In the genomic region with DNA sequence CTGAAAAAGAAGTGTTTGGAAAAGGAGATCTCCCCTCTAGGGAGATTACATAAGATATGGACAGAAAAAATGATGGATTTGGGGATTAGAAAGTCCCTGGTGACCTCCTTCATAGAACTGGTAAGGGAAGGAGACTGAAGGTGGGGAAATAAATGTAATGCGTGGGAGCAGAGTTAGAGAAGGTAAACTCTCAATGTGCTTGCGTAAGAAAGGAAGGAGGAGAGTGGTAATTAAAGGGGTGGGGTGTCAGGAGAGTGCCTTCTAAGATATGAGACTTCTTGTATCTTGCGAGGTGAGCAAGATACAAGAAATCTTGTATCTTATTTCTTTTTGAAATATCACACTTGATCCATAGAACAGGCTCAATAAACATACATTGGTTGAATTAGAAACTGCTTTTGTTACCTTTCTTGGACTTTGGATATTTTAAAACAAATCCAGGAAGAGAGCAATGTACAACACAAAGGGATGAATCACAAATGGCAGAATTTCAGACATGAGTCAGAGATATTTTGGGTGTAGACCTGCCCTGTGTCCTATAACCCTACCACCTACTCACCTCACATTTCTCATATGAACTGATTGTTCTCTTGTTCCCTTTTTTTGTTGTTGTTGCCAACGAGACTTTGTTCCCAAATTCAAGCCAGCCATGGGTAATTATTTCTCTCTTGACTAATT, we compare ENCODE assay signal across 23 cellular contexts.
DNase-seq lines count a peak whose midpoint lies in the region; ATAC-seq, FAIRE-seq and TF ChIP-seq lines count a peak whose summit lies in the region.
"Had no signal": no experiment of that assay in that cellular context is flagged by ENCODE, and none has a peak within 500 bp of the region (broad histone marks: within the 10 kb centered on the region; RNA-seq: fewer than 3 reads in every experiment).

No MANE protein-coding gene starts in this region.

- ATAC-seq in A549 (peak in 1 of 2 experiments; percentile 71; a peak in 1 of 6 replicates), GM18502 (IDR thresholded peaks at IDR 0.05; ENCODE audit: poor library complexity, unreplicated experiment) (no peak), HG02642 (IDR thresholded peaks at IDR 0.05; ENCODE audit: poor library complexity, unreplicated experiment) (no peak), HG02763 (IDR thresholded peaks at IDR 0.05; ENCODE audit: unreplicated experiment) (no peak)
- ATAC-seq: CD8-positive, alpha-beta T cell; naive thymus-derived CD4-positive, alpha-beta T cell; stimulated activated naive B cell treated with anti-CD40 and anti-IgM and Interleukin-4, amounts not matched to agents 10 μg/mL and 1 μg/mL and 100 μg/mL, for 72 hours; T-helper 17 cell had no signal

- FAIRE-seq in A549 (lab: Jason Lieb, UNC) = no peak
- FAIRE-seq: A204.1, endometrium had no signal

- H3K4me2 ChIP-seq in A549 = peak overlapping the region; percentile 29

- no peak for TF ChIP-seq RAD21 in A549 (conservative IDR thresholded peaks at IDR 0.05 in 1 of 2, IDR thresholded peaks at IDR 0.05 in 1 of 2)

- H3K9me3 ChIP-seq in A549 = no peaks in the 10 kb centered on the region
- H3K9me3 ChIP-seq: lower lobe of right lung had no signal

- POLR2A ChIA-PET in A549 (lab: Yijun Ruan, JAX) = no interaction called here

- H3K27ac ChIP-seq in A549 = peak overlapping the region in 1 of 2 experiments; percentile 38; a peak in 1 of 6 replicates
- H3K27ac ChIP-seq: lower lobe of right lung, tibial nerve, WERI-Rb-1 had no signal

- TF ChIP-seq CTCF in A549 (IDR thresholded peaks at IDR 0.05) = no peak
- no peak for TF ChIP-seq CTCF in choroid plexus epithelial cell (conservative IDR thresholded peaks at IDR 0.05; ENCODE audit: low read depth, low read length)

- TF ChIP-seq EP300 in A549 (IDR thresholded peaks at IDR 0.05) = no peak

- CTCF ChIA-PET in A549 (lab: Yijun Ruan, JAX) = interaction anchor here (2.1 kb wide), 1 partner anchor 425 kb away, joined by 9 read pairs; no protein-coding TSS in a partner anchor

- no peak for TF ChIP-seq POLR2A in A549 (IDR thresholded peaks at IDR 0.05; ENCODE audit: low read length)

- H3K4me1 ChIP-seq in A549 = peaks cover 9% of the 10 kb centered on the region; the same call in 2 of the 3 replicates
- H3K4me1 ChIP-seq: lower lobe of right lung, tibial nerve had no signal

- 18% methylated on average over 4 of the region's 4 CpGs for WGBS in A549 (ENCODE audit: missing lambda C conversion rate)

- H3K4me3 ChIP-seq in A549 (no peak overlapping the region), choroid plexus epithelial cell (ENCODE audit: low read depth, low read length) (no peak overlapping the region)
- H3K4me3 ChIP-seq: lower lobe of right lung, tibial nerve had no signal

- DNase-seq in A549 (ENCODE audit: low read depth in 1 of 2, low spot score in 1 of 2) (peak in 1 of 2 experiments; percentile 2), LoVo (ENCODE audit: low spot score) (peak; percentile 34), choroid plexus epithelial cell (ENCODE audit: low read depth) (peak; percentile 8), lung microvascular endothelial cell (ENCODE audit: low read depth in 2 of 2) (peak; percentile 39 to 76), amniotic stem cell (lab: John Stamatoyannopoulos, UW) (no peak)
- DNase-seq: activated CD4-positive, alpha-beta memory T cell treated with anti-CD3 and anti-CD28 coated beads for 36 hours; CD8-positive, alpha-beta T cell; DMS79; lower lobe of right lung; MM.1S; naive thymus-derived CD4-positive, alpha-beta T cell; NCI-H1694; NCI-H446; SHP77; stimulated activated naive B cell treated with anti-CD40 and anti-IgM and Interleukin-4, amounts not matched to agents 10 μg/mL and 1 μg/mL and 100 μg/mL, for 72 hours; T-helper 17 cell; WERI-Rb-1 had no signal

TF ChIP-seq in A549, 52 proteins besides CTCF, POLR2A, EP300 and RAD21:
- TF ChIP-seq FOSL2 (IDR thresholded peaks at IDR 0.05) (0 out of 2 replicates have a peak, but pooled peaks have one; percentile 12), FOSL2 (CRISPR knock-in tag; IDR thresholded peaks at IDR 0.05) (no peak), TFCP2L1 (CRISPR knock-in tag; IDR thresholded peaks at IDR 0.05) (no peak)
